Comparison of ENCODE assay signal across 8 cellular contexts in the genomic region with DNA sequence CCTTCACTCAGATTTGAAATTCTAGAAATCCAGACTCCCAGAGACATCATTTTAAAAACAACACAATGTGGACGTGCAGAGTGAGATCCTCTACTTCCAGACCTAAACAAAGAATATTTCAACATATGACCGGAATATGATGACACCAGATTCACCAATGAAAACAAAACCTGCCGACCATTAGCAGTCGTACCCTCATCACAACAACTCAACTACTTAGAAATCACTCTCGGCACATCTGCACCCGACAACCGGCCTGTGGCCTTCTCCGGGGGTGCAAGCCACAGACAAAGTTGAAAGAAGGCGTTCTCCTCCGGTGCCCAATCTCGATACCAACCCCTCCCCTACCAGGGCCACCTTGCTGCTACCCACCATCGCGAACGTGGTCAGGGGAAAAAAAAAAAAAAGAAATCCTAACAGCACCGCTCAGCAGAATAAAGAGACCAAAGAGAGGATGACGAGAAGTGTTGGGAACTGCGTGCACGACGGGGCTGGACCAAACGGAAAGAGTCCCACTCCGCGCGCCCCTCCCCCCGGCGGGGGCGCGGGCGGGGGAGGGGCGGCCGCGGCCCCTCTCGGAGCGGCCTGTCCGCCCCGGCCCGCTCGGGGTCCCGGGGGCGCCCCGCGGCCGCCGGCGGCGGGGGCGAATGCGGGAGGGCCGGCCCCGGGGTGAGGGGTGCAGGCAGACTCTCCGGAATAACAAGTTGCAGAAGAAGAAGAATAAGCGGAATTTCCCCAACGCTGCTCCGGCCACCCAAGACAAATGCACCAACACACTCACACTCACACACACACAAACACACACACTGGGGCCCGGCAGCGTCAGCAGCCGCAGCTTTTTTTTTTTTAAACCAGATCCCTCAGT. TPM values are rescaled to one million over a fixed set of nuclear protein-coding genes. Genes with fewer than 3 reads are reported as not detected.
DNase-seq lines count a peak whose midpoint lies in the region; ATAC-seq and TF ChIP-seq lines count a peak whose summit lies in the region.

No MANE protein-coding gene starts in this region.

- H3F3A ChIP-seq in PC-3 (ENCODE audit: low read length, unreplicated experiment) (no peaks in the 10 kb centered on the region), neural cell (ENCODE audit: insufficient read depth, low read length, poor library complexity, severe bottlenecking) (peaks cover 5% of the 10 kb centered on the region)

- no peaks in the 10 kb centered on the region for H3K27me3 ChIP-seq in PC-3 (ENCODE audit: low read length)
- H3K27me3 ChIP-seq in neural cell (ENCODE audit: insufficient read depth, low read depth, low read length): no peaks in the 10 kb centered on the region

- peaks cover 9% of the 10 kb centered on the region for H3K4me1 ChIP-seq in PC-3 (ENCODE audit: insufficient read depth, low read length)

- intact Hi-C loops in PC-3 (cut with micrococcal nuclease): loop anchor here (5.0 to 10.0 kb wide), 2 partner anchors 152 to 195 kb away; no protein-coding TSS in a partner anchor
- intact Hi-C loops in activated T-helper 1 cell treated with anti-CD3 and anti-CD28 coated beads, Interleukin-12 subunit alpha, Interleukin-12 subunit beta, Interleukin-2, Interleukin-4 antibody, amounts not matched to agents 30 ng/mL and 10 ng/mL and 1 ng/mL, durations not matched to agents 14 hours and 24 hours and 36 hours (cut with micrococcal nuclease): loop anchor here (2.0 to 10.0 kb wide), 9 partner anchors 47 to 1149 kb away; a partner anchor contains a TSS

- CTCF ChIA-PET in PC-3 (lab: Charles Lee): no interaction called here

- peaks cover 35% of the 10 kb centered on the region for H3K79me2 ChIP-seq in PC-3 (ENCODE audit: low read length)
- H3K79me2 ChIP-seq in neural cell (replicated peaks; ENCODE audit: insufficient read depth, low read length): peaks cover 48% of the 10 kb centered on the region

- peaks cover 55% of the 10 kb centered on the region for H3K4me1 Mint-ChIP-seq in activated T-helper 1 cell treated with anti-CD3 and anti-CD28 coated beads, Interleukin-12 subunit alpha, Interleukin-12 subunit beta, Interleukin-2, Interleukin-4 antibody, amounts not matched to agents 30 ng/mL and 10 ng/mL and 1 ng/mL, durations not matched to agents 14 hours and 24 hours and 36 hours (ENCODE audit: low read depth)

- no peaks in the 10 kb centered on the region; the same call in 1 of the 2 replicates for H3K36me3 ChIP-seq in PC-3 (ENCODE audit: low read depth, low read length)
- no peaks in the 10 kb centered on the region for H3K36me3 ChIP-seq in neural cell (ENCODE audit: insufficient read depth, low read length)

- peak overlapping the region; percentile 98 for H3K4me3 Mint-ChIP-seq in activated T-helper 1 cell treated with anti-CD3 and anti-CD28 coated beads, Interleukin-12 subunit alpha, Interleukin-12 subunit beta, Interleukin-2, Interleukin-4 antibody, amounts not matched to agents 30 ng/mL and 10 ng/mL and 1 ng/mL, durations not matched to agents 14 hours and 24 hours and 36 hours

- H3K4me3 ChIP-seq in PC-3 (ENCODE audit: low read length): peak overlapping the region; percentile 78
- H3K4me3 ChIP-seq in fibroblast of pulmonary artery (replicated peaks; ENCODE audit: low read depth, low read length): peak overlapping the region; percentile 82
- H3K4me3 ChIP-seq in neural cell (ENCODE audit: low read length): peak overlapping the region; percentile 72

- peak; percentile 63 for DNase-seq in G401 (ENCODE audit: low spot score)
- peak; percentile 22 for DNase-seq in PC-3
- DNase-seq in activated T-helper 1 cell treated with anti-CD3 and anti-CD28 coated beads, Interleukin-12 subunit alpha, Interleukin-12 subunit beta, Interleukin-2, Interleukin-4 antibody, amounts not matched to agents 30 ng/mL and 10 ng/mL and 1 ng/mL, durations not matched to agents 14 hours and 24 hours and 36 hours (ENCODE audit: low spot score): peak; percentile 44
- DNase-seq in fibroblast of pulmonary artery (ENCODE audit: low read depth): peak; percentile 83
- peak; percentile 65 for DNase-seq in superior temporal gyrus (ENCODE audit: extremely low spot score)
- DNase-seq in amniotic stem cell (lab: John Stamatoyannopoulos, UW): no peak

- TF ChIP-seq RAD21 in neural cell (conservative IDR thresholded peaks at IDR 0.05): no peak

- in situ Hi-C loops in G401 (cut with HindIII; ENCODE audit: low sequenced_read_pairs): no loop called here

- no peak for TF ChIP-seq EP300 in neural cell (conservative IDR thresholded peaks at IDR 0.05; ENCODE audit: poor library complexity, severe bottlenecking)

- H3K9me3 ChIP-seq in PC-3 (ENCODE audit: low read length) (no peaks in the 10 kb centered on the region), neural cell (ENCODE audit: low read length) (no peaks in the 10 kb centered on the region)

- TSS peak; percentile 46 for BruUV-seq in PC-3 (replicated peaks; lab: Mats Ljungman, UMichigan)

- H3K9me2 ChIP-seq in PC-3 (replicated peaks; ENCODE audit: low read length): no peaks in the 10 kb centered on the region
- no peaks in the 10 kb centered on the region for H3K9me2 ChIP-seq in neural cell (ENCODE audit: insufficient read depth, low read length)

- no peaks in the 10 kb centered on the region for H3K9me3 Mint-ChIP-seq in activated T-helper 1 cell treated with anti-CD3 and anti-CD28 coated beads, Interleukin-12 subunit alpha, Interleukin-12 subunit beta, Interleukin-2, Interleukin-4 antibody, amounts not matched to agents 30 ng/mL and 10 ng/mL and 1 ng/mL, durations not matched to agents 14 hours and 24 hours and 36 hours

- H3K9ac ChIP-seq in PC-3 (ENCODE audit: low read length) (peak overlapping the region; percentile 33), neural cell (ENCODE audit: low read length) (peak overlapping the region; percentile 58)

- peaks cover 7% of the 10 kb centered on the region for H3K36me3 Mint-ChIP-seq in activated T-helper 1 cell treated with anti-CD3 and anti-CD28 coated beads, Interleukin-12 subunit alpha, Interleukin-12 subunit beta, Interleukin-2, Interleukin-4 antibody, amounts not matched to agents 30 ng/mL and 10 ng/mL and 1 ng/mL, durations not matched to agents 14 hours and 24 hours and 36 hours (ENCODE audit: low read depth)

- no peaks in the 10 kb centered on the region for H3K27me3 Mint-ChIP-seq in activated T-helper 1 cell treated with anti-CD3 and anti-CD28 coated beads, Interleukin-12 subunit alpha, Interleukin-12 subunit beta, Interleukin-2, Interleukin-4 antibody, amounts not matched to agents 30 ng/mL and 10 ng/mL and 1 ng/mL, durations not matched to agents 14 hours and 24 hours and 36 hours (ENCODE audit: insufficient read depth)

- H3K27ac Mint-ChIP-seq in activated T-helper 1 cell treated with anti-CD3 and anti-CD28 coated beads, Interleukin-12 subunit alpha, Interleukin-12 subunit beta, Interleukin-2, Interleukin-4 antibody, amounts not matched to agents 30 ng/mL and 10 ng/mL and 1 ng/mL, durations not matched to agents 14 hours and 24 hours and 36 hours: peak overlapping the region; percentile 99

- H3K4me2 ChIP-seq in PC-3 (ENCODE audit: low read length): peak overlapping the region; percentile 79
- H3K4me2 ChIP-seq in neural cell (ENCODE audit: low read length): peak overlapping the region; percentile 81

- POLR2A ChIA-PET in PC-3 (lab: Charles Lee; ENCODE audit: unreplicated experiment): no interaction called here

- peak overlapping the region; percentile 80 for H2AFZ ChIP-seq in PC-3 (ENCODE audit: low read length)
- no peak overlapping the region for H2AFZ ChIP-seq in neural cell (ENCODE audit: low read depth, low read length)

- H3K27ac ChIP-seq in PC-3 (ENCODE audit: low read length): no peak overlapping the region
- peak overlapping the region; percentile 56 for H3K27ac ChIP-seq in neural cell (ENCODE audit: low read length)

- TF ChIP-seq CTCF in PC-3 (conservative IDR thresholded peaks at IDR 0.05; ENCODE audit: low read depth, low read length): no peak
- no peak for TF ChIP-seq CTCF in fibroblast of pulmonary artery (IDR thresholded peaks at IDR 0.05; ENCODE audit: low read length, missing control alignments)
- no peak for TF ChIP-seq CTCF in neural cell (IDR thresholded peaks at IDR 0.05; ENCODE audit: poor library complexity, severe bottlenecking)

- ATAC-seq in HG03045 (IDR thresholded peaks at IDR 0.05; ENCODE audit: unreplicated experiment) (peak; percentile 24), PC-3 (no peak)

- H4K20me1 ChIP-seq in PC-3 (ENCODE audit: low read length): no peaks in the 10 kb centered on the region
- H4K20me1 ChIP-seq in neural cell (ENCODE audit: insufficient read depth): peaks cover 5% of the 10 kb centered on the region

TF ChIP-seq in neural cell, 6 proteins besides CTCF, POLR2A, EP300 and RAD21 (continues in another document):
- TF ChIP-seq, protein P1, sequence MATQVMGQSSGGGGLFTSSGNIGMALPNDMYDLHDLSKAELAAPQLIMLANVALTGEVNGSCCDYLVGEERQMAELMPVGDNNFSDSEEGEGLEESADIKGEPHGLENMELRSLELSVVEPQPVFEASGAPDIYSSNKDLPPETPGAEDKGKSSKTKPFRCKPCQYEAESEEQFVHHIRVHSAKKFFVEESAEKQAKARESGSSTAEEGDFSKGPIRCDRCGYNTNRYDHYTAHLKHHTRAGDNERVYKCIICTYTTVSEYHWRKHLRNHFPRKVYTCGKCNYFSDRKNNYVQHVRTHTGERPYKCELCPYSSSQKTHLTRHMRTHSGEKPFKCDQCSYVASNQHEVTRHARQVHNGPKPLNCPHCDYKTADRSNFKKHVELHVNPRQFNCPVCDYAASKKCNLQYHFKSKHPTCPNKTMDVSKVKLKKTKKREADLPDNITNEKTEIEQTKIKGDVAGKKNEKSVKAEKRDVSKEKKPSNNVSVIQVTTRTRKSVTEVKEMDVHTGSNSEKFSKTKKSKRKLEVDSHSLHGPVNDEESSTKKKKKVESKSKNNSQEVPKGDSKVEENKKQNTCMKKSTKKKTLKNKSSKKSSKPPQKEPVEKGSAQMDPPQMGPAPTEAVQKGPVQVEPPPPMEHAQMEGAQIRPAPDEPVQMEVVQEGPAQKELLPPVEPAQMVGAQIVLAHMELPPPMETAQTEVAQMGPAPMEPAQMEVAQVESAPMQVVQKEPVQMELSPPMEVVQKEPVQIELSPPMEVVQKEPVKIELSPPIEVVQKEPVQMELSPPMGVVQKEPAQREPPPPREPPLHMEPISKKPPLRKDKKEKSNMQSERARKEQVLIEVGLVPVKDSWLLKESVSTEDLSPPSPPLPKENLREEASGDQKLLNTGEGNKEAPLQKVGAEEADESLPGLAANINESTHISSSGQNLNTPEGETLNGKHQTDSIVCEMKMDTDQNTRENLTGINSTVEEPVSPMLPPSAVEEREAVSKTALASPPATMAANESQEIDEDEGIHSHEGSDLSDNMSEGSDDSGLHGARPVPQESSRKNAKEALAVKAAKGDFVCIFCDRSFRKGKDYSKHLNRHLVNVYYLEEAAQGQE (IDR thresholded peaks at IDR 0.05; ENCODE audit: borderline replicate concordance): no peak
- TF ChIP-seq MXI1 (conservative IDR thresholded peaks at IDR 0.05; ENCODE audit: poor library complexity, severe bottlenecking): peak; percentile 41

RNA-seq across cellular contexts. Expression of a gene that starts 1.7 kb away (rescaled TPM):
- total RNA-seq in G401 (2014; rRNA removed; shearing (Covaris generic)): 2.5 and 6.7 TPM in 2 replicates
- total RNA-seq in PC-3 (2014; rRNA removed): 6.2 and 8.2 TPM in 2 replicates
- total RNA-seq in activated T-helper 1 cell treated with anti-CD3 and anti-CD28 coated beads, Interleukin-12 subunit alpha, Interleukin-12 subunit beta, Interleukin-2, Interleukin-4 antibody, amounts not matched to agents 30 ng/mL and 10 ng/mL and 1 ng/mL, durations not matched to agents 14 hours and 24 hours and 36 hours: 32.9 and 42.0 TPM in 2 replicates
- 18.9 and 31.7 TPM in 2 replicates for polyA plus RNA-seq in neural cell
- 54.3 and 71.3 TPM in 2 replicates for polyA minus RNA-seq in neural cell
